8 cellular contexts compared by ENCODE assay signal in the genomic region with DNA sequence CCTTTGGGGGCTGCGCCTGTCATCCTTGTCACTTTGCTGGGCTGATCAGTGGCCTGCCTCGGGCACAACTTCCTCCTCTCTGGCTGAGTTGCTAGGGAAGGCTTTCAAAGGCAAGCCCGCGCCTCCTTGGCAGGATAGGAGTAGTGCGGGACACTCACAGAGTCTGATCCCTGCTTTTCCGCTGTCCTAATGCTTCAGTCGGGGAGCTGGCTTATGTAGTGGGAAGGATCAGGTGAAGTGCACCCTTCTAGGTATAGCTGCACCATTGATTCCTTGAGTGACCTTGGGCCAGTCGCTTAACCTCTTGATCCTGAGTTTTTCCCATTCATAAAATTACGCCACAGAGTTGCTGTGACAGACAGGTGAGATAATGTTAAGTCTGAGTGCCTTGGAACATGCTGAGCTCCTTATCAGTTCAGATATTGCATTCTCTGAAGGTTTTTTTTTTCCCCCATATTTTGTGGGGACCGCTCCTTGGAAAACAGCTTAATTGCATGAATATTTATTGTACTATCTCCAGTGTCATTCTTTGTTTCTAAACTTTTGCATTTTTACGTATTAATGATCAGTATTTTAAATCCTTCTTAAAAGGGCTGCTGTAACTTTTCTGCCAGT.
A peak's percentile ranks its signal among the peaks of the same experiment; 100 is the strongest.
DNase-seq lines count a peak whose midpoint lies in the region; ATAC-seq and TF ChIP-seq lines count a peak whose summit lies in the region.

No MANE protein-coding gene starts in this region.

- peak; percentile 25 for ATAC-seq in HG03066 (IDR thresholded peaks at IDR 0.05; ENCODE audit: low read depth, unreplicated experiment)
- ATAC-seq in RWPE2 (ENCODE audit: low read depth), result peak; percentile 51

- H3K4me3 ChIP-seq in RWPE2 (ENCODE audit: severe bottlenecking) (peak overlapping the region; percentile 81), mucosa of rectum (ENCODE audit: low read length in 2 of 2) (peak overlapping the region; percentile 74 to 89)
- H3K4me3 ChIP-seq in effector memory CD4-positive, alpha-beta T cell (ENCODE audit: insufficient read depth, low read depth, low read length, poor library complexity, severe bottlenecking), result peak overlapping the region; percentile 95

- peaks cover 17% of the 10 kb centered on the region for H3K4me1 ChIP-seq in RWPE2 (ENCODE audit: insufficient read depth, poor library complexity, severe bottlenecking)
- H3K4me1 ChIP-seq in effector memory CD4-positive, alpha-beta T cell (ENCODE audit: control insufficient read depth, insufficient read depth, low read length, poor library complexity, severe bottlenecking), result no peaks in the 10 kb centered on the region
- peaks cover 11 to 14% of the 10 kb centered on the region in 2 donors for H3K4me1 ChIP-seq in mucosa of rectum (ENCODE audit: control insufficient read depth in 2 of 2, insufficient read depth in 2 of 2, low read length in 2 of 2)

- H3K27ac ChIP-seq in RWPE2 (ENCODE audit: poor library complexity, severe bottlenecking), result peak overlapping the region; percentile 80
- peak overlapping the region; percentile 82 for H3K27ac ChIP-seq in effector memory CD4-positive, alpha-beta T cell (ENCODE audit: insufficient read depth, low read length, poor library complexity, severe bottlenecking)
- H3K27ac ChIP-seq in mucosa of rectum (ENCODE audit: low read depth in 2 of 2, low read length in 2 of 2), result peak overlapping the region; percentile 81 to 96

- peak; percentile 16 for TF ChIP-seq CTCF in RWPE2 (IDR thresholded peaks at IDR 0.05; ENCODE audit: poor library complexity, severe bottlenecking)

- H3K9ac ChIP-seq in mucosa of rectum (ENCODE audit: low read depth in 1 of 2, low read length in 2 of 2), result peak overlapping the region; percentile 84 to 85

- DNase-seq in SIG-M5 treated with dmso at 0.1 percent for 504 hours (lab: John Stamatoyannopoulos, UW; ENCODE audit: unreplicated experiment), result peak; percentile 70
- no peak for DNase-seq in SIG-M5 (lab: John Stamatoyannopoulos, UW)
- no peak for DNase-seq in RWPE2 (ENCODE audit: low spot score)
- no peak for DNase-seq in effector memory CD4-positive, alpha-beta T cell
- DNase-seq in ecto neural progenitor cell (ENCODE audit: low spot score), result no peak
- no peak for DNase-seq in DMS153 treated with DMSO at 0.1 percent for 48 hours (lab: John Stamatoyannopoulos, UW; ENCODE audit: unreplicated experiment)

- H3K36me3 ChIP-seq in RWPE2 (ENCODE audit: low read depth) (peaks cover 48% of the 10 kb centered on the region), mucosa of rectum (ENCODE audit: control insufficient read depth in 2 of 2, insufficient read depth in 2 of 2, low read length in 2 of 2) (no peaks in the 10 kb centered on the region)
- no peaks in the 10 kb centered on the region for H3K36me3 ChIP-seq in effector memory CD4-positive, alpha-beta T cell (ENCODE audit: control insufficient read depth, insufficient read depth, low read length)

- no peaks in the 10 kb centered on the region for H3K9me3 ChIP-seq in RWPE2 (ENCODE audit: severe bottlenecking)
- H3K9me3 ChIP-seq in effector memory CD4-positive, alpha-beta T cell (ENCODE audit: control insufficient read depth, low read length), result no peaks in the 10 kb centered on the region
- no peaks in the 10 kb centered on the region for H3K9me3 ChIP-seq in mucosa of rectum (ENCODE audit: control insufficient read depth in 2 of 2, low read length in 2 of 2)

- H3K27me3 ChIP-seq in RWPE2 (ENCODE audit: insufficient read depth, poor library complexity, severe bottlenecking) (no peaks in the 10 kb centered on the region), mucosa of rectum (ENCODE audit: control insufficient read depth in 2 of 2, insufficient read depth in 2 of 2, low read length in 2 of 2) (no peaks in the 10 kb centered on the region)
- H3K27me3 ChIP-seq in effector memory CD4-positive, alpha-beta T cell (replicated peaks; ENCODE audit: control insufficient read depth, insufficient read depth, low read length, poor library complexity, severe bottlenecking), result no peaks in the 10 kb centered on the region
